1 cellular context compared by ENCODE assay signal in the genomic region with DNA sequence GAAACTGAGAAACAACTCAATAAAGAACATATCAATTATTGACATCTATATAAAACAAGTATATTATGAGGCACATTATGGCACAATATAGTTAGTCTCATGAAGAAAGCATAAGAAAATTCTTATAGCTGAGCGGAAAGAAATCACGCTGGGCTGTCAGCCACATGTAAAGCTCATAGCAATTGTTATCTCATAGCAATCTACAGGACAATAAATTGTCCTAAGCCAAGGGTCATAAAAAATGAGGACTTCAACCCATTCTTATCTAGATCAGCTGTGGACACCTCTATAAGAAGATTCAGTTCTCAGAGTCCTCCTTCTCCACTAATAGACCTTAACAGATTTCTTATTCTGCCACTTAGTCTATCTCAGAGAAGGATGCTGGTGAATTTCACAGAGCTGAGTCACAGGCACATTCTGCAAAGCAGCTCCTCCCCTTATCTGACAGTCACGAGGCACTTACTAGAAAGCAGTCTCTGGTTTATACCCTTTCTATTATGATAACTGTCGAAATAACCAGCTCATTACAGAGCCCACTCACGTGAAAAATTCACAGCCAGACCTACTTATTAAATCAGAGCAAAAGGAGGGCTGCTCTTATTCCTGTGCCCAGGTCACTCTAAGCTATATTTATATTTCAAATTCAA.
TF ChIP-seq lines count a peak whose summit lies in the region.

No MANE protein-coding gene starts in this region.

TF ChIP-seq in endothelial cell of umbilical vein, 7 proteins besides CTCF, POLR2A, EP300 and RAD21:
- TF ChIP-seq POLR2AphosphoS5 (IDR thresholded peaks at IDR 0.05; ENCODE audit: insufficient read depth, low read depth, low read length): no peak
- TF ChIP-seq JUN (IDR thresholded peaks at IDR 0.05; ENCODE audit: borderline replicate concordance, insufficient read depth, insufficient read length, low read depth): no peak
- TF ChIP-seq EZH2 (IDR thresholded peaks at IDR 0.05; ENCODE audit: borderline replicate concordance, low read depth, low read length, severe bottlenecking): no peak
- no peak for TF ChIP-seq MYC (IDR thresholded peaks at IDR 0.05; ENCODE audit: low read depth, low read length)
- no peak for TF ChIP-seq GATA2 (IDR thresholded peaks at IDR 0.05; ENCODE audit: insufficient read depth, insufficient read length, low read depth, low read length)
- TF ChIP-seq, protein P1, sequence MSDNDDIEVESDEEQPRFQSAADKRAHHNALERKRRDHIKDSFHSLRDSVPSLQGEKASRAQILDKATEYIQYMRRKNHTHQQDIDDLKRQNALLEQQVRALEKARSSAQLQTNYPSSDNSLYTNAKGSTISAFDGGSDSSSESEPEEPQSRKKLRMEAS (IDR thresholded peaks at IDR 0.05; ENCODE audit: insufficient read depth, insufficient read length): no peak
- peak; percentile 46 for TF ChIP-seq FOS (IDR thresholded peaks at IDR 0.05; ENCODE audit: borderline replicate concordance, insufficient read depth, low read length)
TF ChIP-seq in endothelial cell of umbilical vein: peak in this region for 1.
